Comparison of ENCODE assay signal across 17 cellular contexts in genomic region chr15:61196156-61196555, GRCh38. TPM values are rescaled to one million over a fixed set of nuclear protein-coding genes. Genes with fewer than 3 reads are reported as not detected.
DNase-seq lines count a peak whose midpoint lies in the region; ATAC-seq and TF ChIP-seq lines count a peak whose summit lies in the region.
"Had no signal": no experiment of that assay in that cellular context is flagged by ENCODE, and none has a peak within 500 bp of the region (broad histone marks: within the 10 kb centered on the region; RNA-seq: fewer than 3 reads in every experiment).

No MANE protein-coding gene starts in this region.

- intact Hi-C loops in dorsolateral prefrontal cortex (cut with DNase I): loop anchor here in 1 of 2 donors (10.0 kb wide), 1 partner anchor 639 kb away; no protein-coding TSS in a partner anchor

- peaks cover 7% of the 10 kb centered on the region for H3K79me1 ChIP-seq in mesendoderm (ENCODE audit: low read length)

- peaks cover 0 to 21% (median 12%) of the 10 kb centered on the region in 10 experiments; a peak in 14 of 20 replicates for H3K4me1 ChIP-seq in BLaER1 treated with 17β-estradiol and CSF1 and Interleukin-3, amounts not matched to agents 10 nM and 100 nM
- H3K4me1 ChIP-seq in mesendoderm (ENCODE audit: control insufficient read depth, low read depth, low read length): peaks cover 6% of the 10 kb centered on the region
- H3K4me1 ChIP-seq in skeletal muscle tissue (ENCODE audit: control insufficient read depth in 3 of 3, insufficient read depth in 3 of 3, low read length in 3 of 3): peaks cover 38 to 66% (median 51%) of the 10 kb centered on the region in 3 donors

- H2BK5ac ChIP-seq in mesendoderm (ENCODE audit: low read length): no peak overlapping the region

- no peak overlapping the region for H3K9ac ChIP-seq in BLaER1 treated with 17β-estradiol and CSF1 and Interleukin-3, amounts not matched to agents 10 nM and 100 nM
- H3K9ac ChIP-seq in mesendoderm (ENCODE audit: low read length) (no peak overlapping the region), skeletal muscle tissue (ENCODE audit: low read depth in 1 of 3, low read length in 3 of 3) (peak overlapping the region in 1 of 3 donors; percentile 46)
- H3K9ac ChIP-seq: GM23248 had no signal

- no peak overlapping the region for H3K27ac ChIP-seq in BLaER1 treated with 17β-estradiol and CSF1 and Interleukin-3, amounts not matched to agents 10 nM and 100 nM
- H3K27ac ChIP-seq in dorsolateral prefrontal cortex (peak overlapping the region in 38 of 59 donors; percentile 9 to 78 (median 56)), mesendoderm (ENCODE audit: low read depth, low read length) (no peak overlapping the region), skeletal muscle tissue (ENCODE audit: low read depth, low read length) (peak overlapping the region; percentile 75)
- H3K27ac ChIP-seq: GM23248 had no signal

- DNase-seq in dorsolateral prefrontal cortex (no peak), mesendoderm (peak; percentile 76)
- no peak for DNase-seq in stimulated activated naive CD8-positive, alpha-beta T cell treated with anti-CD3 and anti-CD28 coated beads, Interleukin-15, Interleukin-2, amounts not matched to agents 100 U/mL and 50 U/mL, for 24 hours
- DNase-seq: CD4-positive, alpha-beta T cell; CD8-positive, alpha-beta memory T cell; DMS 273 treated with DMSO at 0.1 percent for 48 hours; DMS79; EL; GDM1; GM23248; H9 had no signal

- no peaks in the 10 kb centered on the region for H3K27me3 ChIP-seq in BLaER1 treated with 17β-estradiol and CSF1 and Interleukin-3, amounts not matched to agents 10 nM and 100 nM
- no peaks in the 10 kb centered on the region for H3K27me3 ChIP-seq in dorsolateral prefrontal cortex
- H3K27me3 ChIP-seq in mesendoderm (ENCODE audit: insufficient read depth, low read length, poor library complexity): no peaks in the 10 kb centered on the region
- H3K27me3 ChIP-seq in skeletal muscle tissue (ENCODE audit: control insufficient read depth in 3 of 3, insufficient read depth in 3 of 3, low read length in 3 of 3): no peaks in the 10 kb centered on the region

- no peak overlapping the region for H2AK5ac ChIP-seq in mesendoderm (ENCODE audit: low read length)

- no peak overlapping the region for H3K56ac ChIP-seq in mesendoderm (ENCODE audit: low read length)

- H4K5ac ChIP-seq in mesendoderm (ENCODE audit: low read length): no peak overlapping the region

- TF ChIP-seq CTCF in dorsolateral prefrontal cortex (IDR thresholded peaks at IDR 0.05 in 54 of 56, conservative IDR thresholded peaks at IDR 0.05 in 2 of 56; ENCODE audit: low read depth in 1 of 56, partially characterized antibody in 56 of 56): no peak

- H4K8ac ChIP-seq in mesendoderm (ENCODE audit: low read depth, low read length): no peak overlapping the region

- no peak overlapping the region for H3K23ac ChIP-seq in mesendoderm (ENCODE audit: low read length)

- no peak overlapping the region for H3K4me3 ChIP-seq in BLaER1 treated with 17β-estradiol and CSF1 and Interleukin-3, amounts not matched to agents 10 nM and 100 nM
- H3K4me3 ChIP-seq in dorsolateral prefrontal cortex: no peak overlapping the region
- H3K4me3 ChIP-seq in mesendoderm (ENCODE audit: low read length): no peak overlapping the region
- H3K4me3 ChIP-seq in skeletal muscle tissue (ENCODE audit: low read length in 3 of 3): peak overlapping the region in 2 of 3 donors; percentile 37 to 39
- H3K4me3 ChIP-seq: GM12878, GM23248 had no signal

- H3K9me3 ChIP-seq in BLaER1 treated with 17β-estradiol and CSF1 and Interleukin-3, amounts not matched to agents 10 nM and 100 nM (replicated peaks in 1 of 11): no peaks in the 10 kb centered on the region
- no peaks in the 10 kb centered on the region for H3K9me3 ChIP-seq in skeletal muscle tissue (ENCODE audit: control insufficient read depth in 3 of 3, low read length in 3 of 3)

- no peak overlapping the region for H3K4ac ChIP-seq in mesendoderm (ENCODE audit: low read depth, low read length)

- ATAC-seq in GM21825 (IDR thresholded peaks at IDR 0.05; ENCODE audit: unreplicated experiment) (no peak), GM18858 (IDR thresholded peaks at IDR 0.05; ENCODE audit: unreplicated experiment) (no peak)
- no peak for ATAC-seq in stimulated activated naive CD8-positive, alpha-beta T cell treated with anti-CD3 and anti-CD28 coated beads, Interleukin-15, Interleukin-2, amounts not matched to agents 100 U/mL and 50 U/mL, for 24 hours
- ATAC-seq: GM12878, HCT116 had no signal

- no peak overlapping the region for H2BK120ac ChIP-seq in mesendoderm (ENCODE audit: low read depth, low read length)

- peak overlapping the region in 8 of 11 experiments; percentile 31 to 63 (median 47); a peak in 13 of 22 replicates for H3K4me2 ChIP-seq in BLaER1 treated with 17β-estradiol and CSF1 and Interleukin-3, amounts not matched to agents 10 nM and 100 nM
- H3K4me2 ChIP-seq in mesendoderm (ENCODE audit: low read length): no peak overlapping the region

- H3K79me2 ChIP-seq in mesendoderm (ENCODE audit: control insufficient read depth, insufficient read depth, low read length): no peaks in the 10 kb centered on the region

- no CpG with 5 or more reads among the region's 3 CpGs for whole genome bisulfite sequencing in mesendoderm (ENCODE audit: extremely low coverage, insufficient coverage, low lambda C conversion rate)

- H2BK15ac ChIP-seq in mesendoderm (replicated peaks; ENCODE audit: low read depth): no peak overlapping the region

- H3K18ac ChIP-seq in mesendoderm (ENCODE audit: low read length): no peak overlapping the region

- H3K36me3 ChIP-seq in BLaER1 treated with 17β-estradiol and CSF1 and Interleukin-3, amounts not matched to agents 10 nM and 100 nM: no peaks in the 10 kb centered on the region
- H3K36me3 ChIP-seq in mesendoderm (ENCODE audit: control insufficient read depth, insufficient read depth, low read length) (no peaks in the 10 kb centered on the region), skeletal muscle tissue (ENCODE audit: control insufficient read depth in 3 of 3, insufficient read depth in 3 of 3, low read length in 3 of 3) (no peaks in the 10 kb centered on the region)

- no peaks in the 10 kb centered on the region for H4K20me1 ChIP-seq in BLaER1 treated with 17β-estradiol and CSF1 and Interleukin-3, amounts not matched to agents 10 nM and 100 nM

RNA-seq across cellular contexts. Expression of gene RORA, which starts 32.9 kb away (rescaled TPM):
- total RNA-seq in dorsolateral prefrontal cortex (100 to 1,000 TPM in 6 of 120 experiments, 10 to 100 TPM in 114; 42.1 to 143 (median 70.5) TPM), skeletal muscle tissue (27.1 TPM)
- polyA plus RNA-seq in mesendoderm (2013, experiment 1 of 2): 1.6 TPM
- polyA plus RNA-seq in mesendoderm (2013, experiment 2 of 2): 1.8 TPM

Comparison
In these comparisons a context has a peak if more than half of its experiments do, and no peak if none do; other contexts are left out.
1. H3K27ac ChIP-seq: peak in dorsolateral prefrontal cortex (38 of 59) and skeletal muscle tissue (single experiment); none in BLaER1 treated with 17β-estradiol and CSF1 and Interleukin-3, amounts not matched to agents 10 nM and 100 nM (0 of 11) and mesendoderm (single experiment).
2. H3K4me3 ChIP-seq: peak in skeletal muscle tissue (2 of 3); none in BLaER1 treated with 17β-estradiol and CSF1 and Interleukin-3, amounts not matched to agents 10 nM and 100 nM (0 of 10), dorsolateral prefrontal cortex (0 of 59) and mesendoderm (single experiment).